Comparison of ENCODE assay signal across 10 cellular contexts in the genomic region with DNA sequence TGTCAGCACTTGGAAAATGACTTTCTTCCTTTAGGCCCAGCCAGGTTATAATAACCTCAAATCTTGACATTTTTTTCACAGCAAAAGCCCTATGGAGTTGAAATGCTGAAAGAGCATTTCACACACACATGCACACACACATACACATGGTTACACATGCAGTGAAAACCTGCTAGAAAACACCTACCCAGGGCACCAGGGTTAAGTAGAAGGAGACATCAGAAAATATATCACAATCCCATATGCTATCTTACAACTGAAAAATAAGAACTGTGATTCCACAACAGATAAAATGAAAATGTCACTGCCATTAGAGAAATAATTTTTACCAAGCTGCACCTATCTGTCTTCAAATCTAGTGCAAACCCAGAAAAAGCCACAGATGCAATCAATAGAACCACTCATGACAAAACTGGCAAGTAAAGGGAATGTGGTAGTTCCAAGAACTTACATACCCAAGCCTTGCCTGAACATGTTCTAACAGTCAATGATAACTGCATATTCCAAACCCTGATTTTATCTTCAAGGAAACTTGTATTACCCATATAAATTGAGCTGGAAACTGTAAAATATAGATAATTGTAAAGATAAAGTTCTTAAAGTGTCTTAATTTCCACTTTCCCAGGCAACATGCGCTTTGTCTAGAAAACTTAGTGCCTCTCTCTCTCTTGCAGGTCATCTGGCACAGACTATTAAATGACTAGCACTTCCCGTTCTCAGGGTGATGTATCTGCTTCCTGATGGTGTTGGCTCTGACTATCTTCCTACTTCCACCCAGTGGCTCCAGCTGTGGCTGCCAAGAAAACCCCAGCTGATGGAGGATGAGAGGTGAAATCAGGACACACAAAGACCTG.
A peak's percentile ranks its signal among the peaks of the same experiment; 100 is the strongest.
DNase-seq lines count a peak whose midpoint lies in the region; ATAC-seq and TF ChIP-seq lines count a peak whose summit lies in the region.
"Had no signal": no experiment of that assay in that cellular context is flagged by ENCODE, and none has a peak within 500 bp of the region (broad histone marks: within the 10 kb centered on the region; RNA-seq: fewer than 3 reads in every experiment).

No MANE protein-coding gene starts in this region.

- TF ChIP-seq CTCF in activated CD8-positive, alpha-beta T cell treated with anti-CD3 and anti-CD28 coated beads for 36 hours (IDR thresholded peaks at IDR 0.05), result no peak

- H3K4me1 ChIP-seq in BLaER1 treated with 17β-estradiol and CSF1 and Interleukin-3, amounts not matched to agents 10 nM and 100 nM, result peaks cover 0 to 37% (median 30%) of the 10 kb centered on the region in 10 experiments

- H4K20me1 ChIP-seq in BLaER1 treated with 17β-estradiol and CSF1 and Interleukin-3, amounts not matched to agents 10 nM and 100 nM, result no peaks in the 10 kb centered on the region

- CTCF ChIA-PET in activated CD8-positive, alpha-beta T cell treated with anti-CD3 and anti-CD28 coated beads for 36 hours (lab: Charles Lee), result interaction anchor here (0.7 to 1.2 kb wide), 2 partner anchors 14 to 46 kb away, joined by 3 to 4 read pairs; no protein-coding TSS in a partner anchor

- peaks cover 7% of the 10 kb centered on the region for H3K9me3 Mint-ChIP-seq in activated CD8-positive, alpha-beta T cell treated with anti-CD3 and anti-CD28 coated beads for 36 hours

- no peak overlapping the region for H3K4me3 Mint-ChIP-seq in activated CD8-positive, alpha-beta T cell treated with anti-CD3 and anti-CD28 coated beads for 36 hours

- peak overlapping the region; percentile 6 to 72 (median 57); a peak in 17 of 22 replicates for H3K4me2 ChIP-seq in BLaER1 treated with 17β-estradiol and CSF1 and Interleukin-3, amounts not matched to agents 10 nM and 100 nM

- no peaks in the 10 kb centered on the region for H3K27me3 ChIP-seq in BLaER1 treated with 17β-estradiol and CSF1 and Interleukin-3, amounts not matched to agents 10 nM and 100 nM

- H3K36me3 ChIP-seq in BLaER1 treated with 17β-estradiol and CSF1 and Interleukin-3, amounts not matched to agents 10 nM and 100 nM, result no peaks in the 10 kb centered on the region

- peak overlapping the region; percentile 84 for H3K27ac Mint-ChIP-seq in activated CD8-positive, alpha-beta T cell treated with anti-CD3 and anti-CD28 coated beads for 36 hours

- POLR2A ChIA-PET in activated CD8-positive, alpha-beta T cell treated with anti-CD3 and anti-CD28 coated beads for 36 hours (lab: Charles Lee), result interaction anchor here (1.2 kb wide), 1 partner anchor 19 kb away, joined by 5 read pairs; no protein-coding TSS in a partner anchor

- no peaks in the 10 kb centered on the region for H3K27me3 Mint-ChIP-seq in activated CD8-positive, alpha-beta T cell treated with anti-CD3 and anti-CD28 coated beads for 36 hours

- intact Hi-C loops in activated CD8-positive, alpha-beta T cell treated with anti-CD3 and anti-CD28 coated beads for 36 hours (cut with micrococcal nuclease), result loop anchor here (10.0 kb wide), 1 partner anchor 45 kb away; no protein-coding TSS in a partner anchor
- intact Hi-C loops in left colon (cut with DNase I, micrococcal nuclease), result no loop called here

- peaks cover 51% of the 10 kb centered on the region for H3K4me1 Mint-ChIP-seq in activated CD8-positive, alpha-beta T cell treated with anti-CD3 and anti-CD28 coated beads for 36 hours (ENCODE audit: low read depth)

- peaks cover 20 to 32% (median 23%) of the 10 kb centered on the region in 11 experiments; a peak in 20 of 22 replicates for H3K9me3 ChIP-seq in BLaER1 treated with 17β-estradiol and CSF1 and Interleukin-3, amounts not matched to agents 10 nM and 100 nM (replicated peaks in 1 of 11)

- peak overlapping the region in 9 of 11 experiments; percentile 12 to 78 (median 69); a peak in 15 of 22 replicates for H3K27ac ChIP-seq in BLaER1 treated with 17β-estradiol and CSF1 and Interleukin-3, amounts not matched to agents 10 nM and 100 nM

- no peak overlapping the region for H3K9ac ChIP-seq in BLaER1 treated with 17β-estradiol and CSF1 and Interleukin-3, amounts not matched to agents 10 nM and 100 nM

- no peak overlapping the region for H3K4me3 ChIP-seq in BLaER1 treated with 17β-estradiol and CSF1 and Interleukin-3, amounts not matched to agents 10 nM and 100 nM

- no peaks in the 10 kb centered on the region for H3K36me3 Mint-ChIP-seq in activated CD8-positive, alpha-beta T cell treated with anti-CD3 and anti-CD28 coated beads for 36 hours (ENCODE audit: low read depth)

- DNase-seq in HPDE6-E6E7 (ENCODE audit: extremely low spot score) (peak; percentile 56), left colon (peak; percentile 26 to 59), nucleus accumbens (lab: John Stamatoyannopoulos, UW) (no peak), NCI-H510A treated with DMSO at 0.1 percent for 48 hours (lab: John Stamatoyannopoulos, UW) (no peak), OCI-M2 (lab: John Stamatoyannopoulos, UW; ENCODE audit: unreplicated experiment) (no peak), middle frontal gyrus (ENCODE audit: extremely low spot score, low spot score) (no peak)
- no peak for DNase-seq in activated CD8-positive, alpha-beta T cell treated with anti-CD3 and anti-CD28 coated beads for 36 hours
- DNase-seq: DMS79; stimulated activated CD4-positive, alpha-beta T cell treated with anti-CD3 and anti-CD28 coated beads, Interleukin-4, amount 100 ng/mL, for 24 hours had no signal

- ATAC-seq in activated CD8-positive, alpha-beta T cell treated with anti-CD3 and anti-CD28 coated beads for 36 hours, result peak; percentile 59
- peak; percentile 78 for ATAC-seq in left colon

Comparison
In these comparisons a context has a peak if more than half of its experiments do, and no peak if none do; other contexts are left out.
1. DNase-seq: peak in HPDE6-E6E7 (single experiment) and left colon (2 of 2); none in activated CD8-positive, alpha-beta T cell treated with anti-CD3 and anti-CD28 coated beads for 36 hours (single experiment), nucleus accumbens (0 of 56), NCI-H510A treated with DMSO at 0.1 percent for 48 hours (single experiment), OCI-M2 (single experiment) and middle frontal gyrus (single experiment).